Comparison of ENCODE assay signal across 8 cellular contexts in genomic region chr20:45880988-45881788, GRCh38. TPM values are rescaled to one million over a fixed set of nuclear protein-coding genes. Genes with fewer than 3 reads are reported as not detected.
DNase-seq lines count a peak whose midpoint lies in the region; ATAC-seq, FAIRE-seq and TF ChIP-seq lines count a peak whose summit lies in the region.

Gene ZSWIM1, plus strand, starts transcription at chr20:45881227. Its CDS starts 1,366 bp downstream, at chr20:45882593.

- peak; percentile 98 for DNase-seq in AG04450 (ENCODE audit: low read depth, low spot score)
- peak; percentile 95 for DNase-seq in NCI-H2196 treated with DMSO at 0.1 percent for 48 hours (lab: John Stamatoyannopoulos, UW; ENCODE audit: unreplicated experiment)
- DNase-seq in WERI-Rb-1: peak; percentile 99
- DNase-seq in bronchial epithelial cell (ENCODE audit: low read depth): peak; percentile 98
- peak; percentile 97 for DNase-seq in iPS-NIHi11 (ENCODE audit: low spot score)

- no peaks in the 10 kb centered on the region for H3K9me3 ChIP-seq in AG04450 (ENCODE audit: control insufficient read depth, insufficient read depth, low read length)
- H3K9me3 ChIP-seq in WERI-Rb-1 (ENCODE audit: severe bottlenecking): no peaks in the 10 kb centered on the region

- no peak for TF ChIP-seq CTCF in AG04450 (IDR thresholded peaks at IDR 0.05; ENCODE audit: low read depth, low read length)
- TF ChIP-seq CTCF in WERI-Rb-1 (IDR thresholded peaks at IDR 0.05; ENCODE audit: low read depth, low read length): no peak
- no peak for TF ChIP-seq CTCF in bronchial epithelial cell (IDR thresholded peaks at IDR 0.05; ENCODE audit: insufficient read depth, low read length, severe bottlenecking)

- FAIRE-seq in bronchial epithelial cell (lab: Jason Lieb, UNC): peak; percentile 77

- ATAC-seq in GM18907 (IDR thresholded peaks at IDR 0.05; ENCODE audit: unreplicated experiment) (peak; percentile 94), HG03139 (IDR thresholded peaks at IDR 0.05; ENCODE audit: unreplicated experiment) (peak; percentile 92)

- H3K4me3 ChIP-seq in AG04450 (ENCODE audit: low read depth, low read length) (peak within 1 kb of the TSS; percentile 96), WERI-Rb-1 (ENCODE audit: low read depth, low read length) (peak within 1 kb of the TSS; percentile 91), bronchial epithelial cell (ENCODE audit: low read depth, low read length) (peak within 1 kb of the TSS; percentile 63), skin epidermis (peak within 1 kb of the TSS; percentile 34 to 71 (median 57))

- H3K36me3 ChIP-seq in WERI-Rb-1 (peaks cover 29% of the 10 kb centered on the region), bronchial epithelial cell (ENCODE audit: control insufficient read depth, insufficient read depth, low read length) (peaks cover 12% of the 10 kb centered on the region)

- H3K27me3 ChIP-seq in AG04450 (ENCODE audit: control insufficient read depth, insufficient read depth, low read length): no peaks in the 10 kb centered on the region
- H3K27me3 ChIP-seq in WERI-Rb-1 (ENCODE audit: insufficient read depth, low read depth, severe bottlenecking): no peaks in the 10 kb centered on the region
- H3K27me3 ChIP-seq in bronchial epithelial cell (ENCODE audit: control insufficient read depth, insufficient read depth, low read length): no peaks in the 10 kb centered on the region

- CTCF ChIA-PET in AG04450 (lab: Charles Lee): interaction anchor here (0.7 to 2.5 kb wide), 5 partner anchors 9 to 89 kb away, joined by 3 to 19 read pairs (median 8); no protein-coding TSS in a partner anchor

- peak within 1 kb of the TSS; percentile 21 for H3K27ac ChIP-seq in AG04450 (ENCODE audit: low read depth, low read length)
- peak within 1 kb of the TSS; percentile 66 for H3K27ac ChIP-seq in WERI-Rb-1
- peak within 1 kb of the TSS in 20 of 21 experiments; percentile 50 to 95 (median 84) for H3K27ac ChIP-seq in skin epidermis

- POLR2A ChIA-PET in AG04450 (lab: Yijun Ruan, JAX): interaction anchor here (0.6 to 1.8 kb wide), 11 partner anchors 9 to 102 kb away, joined by 3 to 16 read pairs (median 3); partner anchors contain the start of genes ACOT8, CTSA, NEURL2 and UBE2C

RNA-seq across cellular contexts. Expression of gene ZSWIM1, which starts in this region (rescaled TPM):
- polyA plus RNA-seq in AG04450 (2011; rRNA removed): 5.3 and 6.5 TPM in 2 replicates
- 22.4 and 29.9 TPM in 2 replicates for polyA minus RNA-seq in AG04450 (2011; rRNA and poly(A)+ RNA removed)
- 1.3 and 2.8 TPM in 2 replicates for total RNA-seq in bronchial epithelial cell

Comparison
In these comparisons a context has a peak if more than half of its experiments do, and no peak if none do; other contexts are left out.
1. Peak in every context shown above with its lines: DNase-seq, ATAC-seq, H3K4me3 ChIP-seq and H3K27ac ChIP-seq.
2. H3K27ac ChIP-seq: peak in every context shown above with its lines; median percentile 84 in skin epidermis; 66 in WERI-Rb-1; 21 in AG04450.